Comparison of ENCODE assay signal across 8 cellular contexts in the genomic region with DNA sequence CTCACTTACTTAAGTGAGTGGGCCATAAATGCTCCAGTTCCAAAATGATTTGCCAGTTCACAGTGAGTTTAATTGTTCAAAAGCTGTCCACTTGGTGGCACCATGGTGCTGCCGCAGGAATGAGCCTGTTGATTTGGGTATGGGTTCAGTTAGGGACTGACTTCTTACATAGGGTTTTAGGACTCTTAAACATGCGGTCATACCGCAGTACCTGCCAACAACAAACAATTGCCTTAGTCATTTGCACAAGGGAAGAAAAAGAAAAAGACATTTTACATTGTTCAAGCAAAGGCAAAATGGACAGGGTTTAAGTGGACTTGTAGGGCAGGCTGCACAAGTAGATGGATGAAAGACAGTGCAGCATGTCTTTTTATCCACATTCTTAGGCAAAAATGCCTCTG.
A peak's percentile ranks its signal among the peaks of the same experiment; 100 is the strongest.
DNase-seq lines count a peak whose midpoint lies in the region; ATAC-seq lines count a peak whose summit lies in the region.

No MANE protein-coding gene starts in this region.

- H3K4me3 Mint-ChIP-seq in activated naive CD4-positive, alpha-beta T cell treated with anti-CD3 and anti-CD28 coated beads, Interleukin-2, amount 10 ng/mL, durations not matched to agents 7 days and 5 days: no peak overlapping the region

- H3K9me3 Mint-ChIP-seq in activated naive CD4-positive, alpha-beta T cell treated with anti-CD3 and anti-CD28 coated beads, Interleukin-2, amount 10 ng/mL, durations not matched to agents 7 days and 5 days: no peaks in the 10 kb centered on the region

- H3K4me1 Mint-ChIP-seq in activated naive CD4-positive, alpha-beta T cell treated with anti-CD3 and anti-CD28 coated beads, Interleukin-2, amount 10 ng/mL, durations not matched to agents 7 days and 5 days: no peaks in the 10 kb centered on the region

- H3K36me3 Mint-ChIP-seq in activated naive CD4-positive, alpha-beta T cell treated with anti-CD3 and anti-CD28 coated beads, Interleukin-2, amount 10 ng/mL, durations not matched to agents 7 days and 5 days: no peaks in the 10 kb centered on the region

- ATAC-seq in GM19467 (IDR thresholded peaks at IDR 0.05; ENCODE audit: unreplicated experiment) (peak; percentile 91), Right ventricle myocardium superior (ENCODE audit: poor library complexity) (peak; percentile 78), GM21515 (IDR thresholded peaks at IDR 0.05; ENCODE audit: unreplicated experiment) (no peak)

- H3K27me3 Mint-ChIP-seq in activated naive CD4-positive, alpha-beta T cell treated with anti-CD3 and anti-CD28 coated beads, Interleukin-2, amount 10 ng/mL, durations not matched to agents 7 days and 5 days: peaks cover 13% of the 10 kb centered on the region

- DNase-seq in DMS53 treated with DMSO at 0.1 percent for 48 hours (lab: John Stamatoyannopoulos, UW; ENCODE audit: unreplicated experiment) (peak; percentile 87), HS-27A (ENCODE audit: low read depth) (peak; percentile 23), NOMO-1 treated with dmso at 0.1 percent for 144 hours (lab: John Stamatoyannopoulos, UW; ENCODE audit: unreplicated experiment) (peak; percentile 22), Right ventricle myocardium superior (no peak), pulmonary artery endothelial cell (ENCODE audit: low read depth, low spot score) (peak; percentile 20)
- peak; percentile 57 for DNase-seq in activated naive CD4-positive, alpha-beta T cell treated with anti-CD3 and anti-CD28 coated beads, Interleukin-2, amount 10 ng/mL, durations not matched to agents 7 days and 5 days

- intact Hi-C loops in Right ventricle myocardium superior (cut with DNase I): no loop called here

- CTCF ChIA-PET in activated naive CD4-positive, alpha-beta T cell treated with anti-CD3 and anti-CD28 coated beads, Interleukin-2, amount 10 ng/mL, durations not matched to agents 7 days and 5 days (lab: Charles Lee): no interaction called here

- no peak overlapping the region for H3K27ac Mint-ChIP-seq in activated naive CD4-positive, alpha-beta T cell treated with anti-CD3 and anti-CD28 coated beads, Interleukin-2, amount 10 ng/mL, durations not matched to agents 7 days and 5 days
